ENCODE assay signal across 1 cellular context in the genomic region with DNA sequence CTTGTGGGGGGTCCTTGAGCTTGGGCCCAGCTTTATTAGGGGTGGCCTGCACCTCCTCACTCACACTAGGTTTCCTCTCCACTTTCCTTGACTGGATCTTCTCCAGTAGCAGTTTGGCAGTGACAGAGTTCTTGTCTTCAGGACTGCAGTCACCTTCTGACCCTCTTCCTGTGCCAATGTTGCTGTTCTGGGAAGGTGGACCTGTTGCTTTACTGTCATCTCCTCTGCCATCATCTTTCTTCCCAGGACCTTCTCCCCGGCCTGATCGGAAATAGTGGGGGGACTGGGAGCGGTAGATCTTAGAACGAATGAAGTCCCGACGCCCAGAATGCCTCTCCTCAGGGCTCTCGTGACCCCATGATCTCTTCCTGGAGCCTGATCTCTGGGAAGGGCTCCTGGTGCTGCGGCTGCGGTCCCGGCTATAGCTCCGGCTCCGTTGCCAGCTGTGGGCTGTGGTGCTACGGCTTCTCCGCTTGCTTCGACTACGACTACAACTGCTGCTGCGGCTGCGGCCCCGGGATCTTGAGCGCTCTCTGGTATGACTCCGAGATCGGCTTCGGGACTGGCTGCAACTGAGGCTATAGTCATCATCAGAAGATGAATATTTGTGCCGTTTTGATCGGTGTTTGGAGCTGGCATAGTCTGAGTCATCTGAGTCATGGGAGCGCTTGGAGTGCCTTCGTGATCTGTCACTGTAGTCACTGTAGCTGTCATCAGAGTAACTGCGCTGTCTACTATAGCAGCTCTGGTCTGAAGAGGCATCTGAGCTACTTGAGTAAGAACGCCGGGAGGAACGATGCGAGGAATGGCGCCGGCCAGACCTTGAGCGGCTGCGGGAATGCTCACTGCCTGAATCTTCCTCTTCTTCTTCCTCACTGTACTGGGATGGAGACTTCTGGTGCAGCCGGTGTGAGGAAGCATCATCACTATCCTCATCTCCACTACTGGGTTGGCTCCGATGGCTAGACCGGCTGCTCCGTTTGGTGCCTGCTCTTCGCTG.
TF ChIP-seq lines count a peak whose summit lies in the region.

No MANE protein-coding gene starts in this region.

TF ChIP-seq in H1, 55 proteins besides CTCF, POLR2A, EP300 and RAD21:
- TF ChIP-seq EZH2 (IDR thresholded peaks at IDR 0.05; ENCODE audit: low read depth, low read length, severe bottlenecking) = no peak
- TF ChIP-seq EGR1 (IDR thresholded peaks at IDR 0.05; ENCODE audit: borderline replicate concordance, low read depth, low read length) = no peak
- no peak for TF ChIP-seq PHF8 (conservative IDR thresholded peaks at IDR 0.05; ENCODE audit: low read depth, low read length)
- TF ChIP-seq NRF1 (IDR thresholded peaks at IDR 0.05; ENCODE audit: low read depth, low read length) = no peak
- no peak for TF ChIP-seq JUND (IDR thresholded peaks at IDR 0.05; ENCODE audit: low read length)
- no peak for TF ChIP-seq FOSL1 (IDR thresholded peaks at IDR 0.05; ENCODE audit: insufficient read depth, low read depth, low read length)
- TF ChIP-seq SIRT6 (IDR thresholded peaks at IDR 0.05; ENCODE audit: low read length) = no peak
- no peak for TF ChIP-seq GTF2F1 (IDR thresholded peaks at IDR 0.05; ENCODE audit: borderline replicate concordance, low read depth, low read length)
- no peak for TF ChIP-seq CHD1 (IDR thresholded peaks at IDR 0.05; ENCODE audit: low read depth, low read length)
- TF ChIP-seq KDM1A (IDR thresholded peaks at IDR 0.05; ENCODE audit: borderline replicate concordance, low read length) = no peak
- TF ChIP-seq SIN3A (conservative IDR thresholded peaks at IDR 0.05 in 1 of 2, IDR thresholded peaks at IDR 0.05 in 1 of 2; ENCODE audit: low read depth in 1 of 2, low read length in 2 of 2) = no peak
- TF ChIP-seq TCF12 (IDR thresholded peaks at IDR 0.05; ENCODE audit: low read depth, low read length) = no peak
- TF ChIP-seq TAF7 (optimal IDR thresholded peaks at IDR 0.05; ENCODE audit: borderline replicate concordance, low read depth, low read length) = no peak
- TF ChIP-seq, protein P1, sequence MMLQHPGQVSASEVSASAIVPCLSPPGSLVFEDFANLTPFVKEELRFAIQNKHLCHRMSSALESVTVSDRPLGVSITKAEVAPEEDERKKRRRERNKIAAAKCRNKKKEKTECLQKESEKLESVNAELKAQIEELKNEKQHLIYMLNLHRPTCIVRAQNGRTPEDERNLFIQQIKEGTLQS (IDR thresholded peaks at IDR 0.05; ENCODE audit: insufficient read depth, low read depth, low read length) = no peak
- TF ChIP-seq, protein P2, sequence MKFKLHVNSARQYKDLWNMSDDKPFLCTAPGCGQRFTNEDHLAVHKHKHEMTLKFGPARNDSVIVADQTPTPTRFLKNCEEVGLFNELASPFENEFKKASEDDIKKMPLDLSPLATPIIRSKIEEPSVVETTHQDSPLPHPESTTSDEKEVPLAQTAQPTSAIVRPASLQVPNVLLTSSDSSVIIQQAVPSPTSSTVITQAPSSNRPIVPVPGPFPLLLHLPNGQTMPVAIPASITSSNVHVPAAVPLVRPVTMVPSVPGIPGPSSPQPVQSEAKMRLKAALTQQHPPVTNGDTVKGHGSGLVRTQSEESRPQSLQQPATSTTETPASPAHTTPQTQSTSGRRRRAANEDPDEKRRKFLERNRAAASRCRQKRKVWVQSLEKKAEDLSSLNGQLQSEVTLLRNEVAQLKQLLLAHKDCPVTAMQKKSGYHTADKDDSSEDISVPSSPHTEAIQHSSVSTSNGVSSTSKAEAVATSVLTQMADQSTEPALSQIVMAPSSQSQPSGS (IDR thresholded peaks at IDR 0.05; ENCODE audit: low read length) = no peak
